8 cellular contexts compared by ENCODE assay signal in the genomic region with DNA sequence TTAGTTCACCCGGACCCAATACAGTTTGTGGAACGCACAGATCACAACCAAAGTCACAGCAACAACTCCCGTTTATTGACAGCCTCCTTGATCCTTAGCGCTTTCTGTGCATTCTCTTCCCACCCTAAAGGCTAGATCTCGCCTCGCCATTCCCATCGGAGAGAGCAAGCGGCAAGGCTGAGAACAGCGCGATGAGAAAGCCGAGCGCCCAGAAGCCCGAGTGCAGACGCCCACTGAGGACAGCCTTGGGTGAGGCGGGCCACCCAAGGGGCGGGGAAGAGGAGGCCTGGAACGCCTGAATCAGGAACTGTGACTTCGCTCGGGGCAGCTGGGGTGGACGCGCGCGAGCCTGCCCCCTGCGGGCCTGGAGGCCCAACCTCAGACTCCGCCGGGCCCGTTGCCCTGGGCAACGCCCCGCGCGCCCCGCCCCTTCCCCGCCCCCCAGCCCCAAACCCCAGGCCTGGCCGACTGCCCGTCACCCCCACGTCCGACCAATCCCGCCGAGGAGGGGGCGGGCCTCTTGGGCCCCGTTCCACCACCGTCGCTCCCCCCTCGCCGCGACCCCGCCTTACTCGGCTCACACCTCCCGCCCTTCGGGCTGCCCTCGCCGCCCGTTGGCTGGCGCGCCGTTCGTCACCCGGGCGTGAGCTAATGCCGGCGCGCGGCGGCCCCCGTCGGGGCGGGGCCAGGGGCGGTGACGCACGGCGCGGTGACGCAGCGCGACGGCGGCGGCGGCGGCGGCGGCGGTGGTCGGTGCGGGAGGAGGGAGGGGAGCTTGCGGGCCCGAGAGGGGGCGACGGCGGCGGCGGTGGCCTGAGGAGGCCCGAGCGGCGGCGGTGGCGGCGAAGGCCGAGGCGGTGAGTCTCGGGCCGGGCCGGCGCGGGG. TPM values are rescaled to one million over a fixed set of nuclear protein-coding genes. Genes with fewer than 3 reads are reported as not detected.
A peak's percentile ranks its signal among the peaks of the same experiment; 100 is the strongest.
DNase-seq lines count a peak whose midpoint lies in the region; ATAC-seq and TF ChIP-seq lines count a peak whose summit lies in the region.

A gene with protein sequence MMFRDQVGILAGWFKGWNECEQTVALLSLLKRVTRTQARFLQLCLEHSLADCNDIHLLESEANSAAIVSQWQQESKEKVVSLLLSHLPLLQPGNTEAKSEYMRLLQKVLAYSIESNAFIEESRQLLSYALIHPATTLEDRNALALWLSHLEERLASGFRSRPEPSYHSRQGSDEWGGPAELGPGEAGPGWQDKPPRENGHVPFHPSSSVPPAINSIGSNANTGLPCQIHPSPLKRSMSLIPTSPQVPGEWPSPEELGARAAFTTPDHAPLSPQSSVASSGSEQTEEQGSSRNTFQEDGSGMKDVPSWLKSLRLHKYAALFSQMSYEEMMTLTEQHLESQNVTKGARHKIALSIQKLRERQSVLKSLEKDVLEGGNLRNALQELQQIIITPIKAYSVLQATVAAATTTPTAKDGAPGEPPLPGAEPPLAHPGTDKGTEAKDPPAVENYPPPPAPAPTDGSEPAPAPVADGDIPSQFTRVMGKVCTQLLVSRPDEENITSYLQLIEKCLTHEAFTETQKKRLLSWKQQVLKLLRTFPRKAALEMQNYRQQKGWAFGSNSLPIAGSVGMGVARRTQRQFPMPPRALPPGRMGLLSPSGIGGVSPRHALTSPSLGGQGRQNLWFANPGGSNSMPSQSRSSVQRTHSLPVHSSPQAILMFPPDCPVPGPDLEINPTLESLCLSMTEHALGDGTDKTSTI (plus strand): TSS at position 702 of the 885 bp plus-strand sequence. CDS start 14,473 bp downstream, outside the sequence.

- no peaks in the 10 kb centered on the region for H3K9me3 ChIP-seq in PC-9 (ENCODE audit: insufficient read depth, low read depth)
- no peaks in the 10 kb centered on the region for H3K9me3 ChIP-seq in esophagus (ENCODE audit: control insufficient read depth in 2 of 2, insufficient read depth in 1 of 2, low read depth in 1 of 2, low read length in 1 of 2)
- H3K9me3 ChIP-seq in muscle layer of colon (ENCODE audit: low read length): no peaks in the 10 kb centered on the region

- TF ChIP-seq CTCF in PC-9 (conservative IDR thresholded peaks at IDR 0.05): peak; percentile 65

- no peaks in the 10 kb centered on the region for H3K27me3 ChIP-seq in PC-9 (ENCODE audit: insufficient read depth, low read depth)
- no peaks in the 10 kb centered on the region for H3K27me3 ChIP-seq in esophagus (ENCODE audit: control insufficient read depth in 1 of 2, insufficient read depth in 2 of 2, low read length in 2 of 2)
- H3K27me3 ChIP-seq in muscle layer of colon (ENCODE audit: control insufficient read depth in 1 of 2, insufficient read depth in 2 of 2, low read length in 2 of 2): no peaks in the 10 kb centered on the region

- H3K27me3 Mint-ChIP-seq in activated T-cell treated with anti-CD3 and anti-CD28 coated beads, Interleukin-2, amount 50 U/mL, for 24 hours: no peaks in the 10 kb centered on the region

- peaks cover 33% of the 10 kb centered on the region for H3K36me3 Mint-ChIP-seq in activated T-cell treated with anti-CD3 and anti-CD28 coated beads, Interleukin-2, amount 50 U/mL, for 24 hours (ENCODE audit: low read depth)

- H3K36me3 ChIP-seq in PC-9 (ENCODE audit: low read depth): 0 out of 2 replicates have a peak, but pooled peaks cover 10% of the 10 kb centered on the region
- H3K36me3 ChIP-seq in esophagus (ENCODE audit: control insufficient read depth in 2 of 2, insufficient read depth in 2 of 2, low read length in 1 of 2): no peaks in the 10 kb centered on the region
- H3K36me3 ChIP-seq in muscle layer of colon (ENCODE audit: insufficient read depth, low read length): peaks cover 14% of the 10 kb centered on the region

- H3K79me2 ChIP-seq in PC-9 (ENCODE audit: low read depth): peaks cover 54% of the 10 kb centered on the region

- H3K27ac ChIP-seq in PC-9 (peak within 1 kb of the TSS; percentile 34), esophagus (ENCODE audit: low read depth in 2 of 2, low read length in 1 of 2) (peak within 1 kb of the TSS; percentile 87 to 94), muscle layer of colon (ENCODE audit: low read depth, low read length) (peak within 1 kb of the TSS; percentile 92)

- H3K4me3 ChIP-seq in PC-9 (peak within 1 kb of the TSS; percentile 89), esophagus (ENCODE audit: low read depth in 1 of 2, low read length in 2 of 2) (peak within 1 kb of the TSS; percentile 77 to 87), muscle layer of colon (ENCODE audit: low read depth in 1 of 2, low read length in 2 of 2) (peak within 1 kb of the TSS; percentile 85 to 99)

- DNase-seq in DMS79 (lab: John Stamatoyannopoulos, UW) (peak; percentile 98), KBM-7 (peak; percentile 97), PC-9 (peak; percentile 87 to 99)
- peak; percentile 99 for DNase-seq in activated T-cell treated with anti-CD3 and anti-CD28 coated beads, Interleukin-2, amount 50 U/mL, for 24 hours
- DNase-seq in stimulated activated CD8-positive, alpha-beta memory T cell treated with anti-CD3 and anti-CD28 coated beads, Interleukin-7, amount 100 ng/mL, for 24 hours (ENCODE audit: low read depth): peak; percentile 97

- H2AFZ ChIP-seq in PC-9: peak within 1 kb of the TSS; percentile 98

- H3K4me2 ChIP-seq in PC-9: peak within 1 kb of the TSS; percentile 90

- intact Hi-C loops in PC-9 (cut with micrococcal nuclease; ENCODE audit: unreplicated experiment): loop anchor here (1.0 to 5.0 kb wide), 4 partner anchors 70 to 380 kb away; a partner anchor contains a TSS

- peaks cover 10% of the 10 kb centered on the region; the same call in 1 of the 2 replicates for H3F3A ChIP-seq in PC-9 (ENCODE audit: insufficient read depth, low read depth)

- H3K9me2 ChIP-seq in PC-9 (ENCODE audit: insufficient read depth): no peaks in the 10 kb centered on the region

- peaks cover 68% of the 10 kb centered on the region for H3K4me1 Mint-ChIP-seq in activated T-cell treated with anti-CD3 and anti-CD28 coated beads, Interleukin-2, amount 50 U/mL, for 24 hours (ENCODE audit: low read depth)

- H3K27ac Mint-ChIP-seq in activated T-cell treated with anti-CD3 and anti-CD28 coated beads, Interleukin-2, amount 50 U/mL, for 24 hours: peak within 1 kb of the TSS; percentile 95

- H3K9ac ChIP-seq in muscle layer of colon (ENCODE audit: low read length): peak within 1 kb of the TSS; percentile 82

- peaks cover 16% of the 10 kb centered on the region for H3K4me1 ChIP-seq in PC-9 (replicated peaks; ENCODE audit: insufficient read depth)
- peaks cover 0 to 7% of the 10 kb centered on the region in 2 donors for H3K4me1 ChIP-seq in esophagus (ENCODE audit: control insufficient read depth in 2 of 2, insufficient read depth in 2 of 2, low read length in 1 of 2)
- peaks cover 40% of the 10 kb centered on the region for H3K4me1 ChIP-seq in muscle layer of colon (ENCODE audit: insufficient read depth, low read length)

- POLR2A ChIA-PET in PC-9 (lab: Charles Lee; ENCODE audit: unreplicated experiment): interaction anchor here (0.6 to 1.1 kb wide), 5 partner anchors 44 to 481 kb away, joined by 4 to 19 read pairs (median 6); a partner anchor contains a TSS

- TSS peak; percentile 91 for BruUV-seq in PC-9 (replicated peaks; lab: Mats Ljungman, UMichigan)

- in situ Hi-C loops in KBM-7 (cut with MboI; ENCODE audit: low pct_unique_long_range_greater_than_20kb, low sequenced_read_pairs): no loop called here

- H3K4me3 Mint-ChIP-seq in activated T-cell treated with anti-CD3 and anti-CD28 coated beads, Interleukin-2, amount 50 U/mL, for 24 hours: peak within 1 kb of the TSS; percentile 94

- peaks cover 18% of the 10 kb centered on the region for H4K20me1 ChIP-seq in PC-9 (ENCODE audit: insufficient read depth)

- 0% methylated on average over 32 to 105 of the region's 105 CpGs for WGBS in esophagus, 2 donors

- peak; percentile 82 for ATAC-seq in GM21717 (IDR thresholded peaks at IDR 0.05; ENCODE audit: unreplicated experiment)

- H3K9me3 Mint-ChIP-seq in activated T-cell treated with anti-CD3 and anti-CD28 coated beads, Interleukin-2, amount 50 U/mL, for 24 hours: no peaks in the 10 kb centered on the region

- CTCF ChIA-PET in PC-9 (lab: Charles Lee): interaction anchor here (0.6 to 1.0 kb wide), 8 partner anchors 11 to 1050 kb away, joined by 3 to 15 read pairs (median 6); a partner anchor contains a TSS

RNA-seq across cellular contexts. Expression of the gene that starts here (rescaled TPM):
- 152 and 163 TPM in 2 replicates for total RNA-seq in PC-9 (2021)
- 100 to 1,000 TPM in 1 of 2 donors, 10 to 100 TPM in 1; 78.7 to 140 TPM for polyA plus RNA-seq in esophagus

Comparison
In these comparisons a context has a peak if more than half of its experiments do, and no peak if none do; other contexts are left out.
1. Peak in every context shown above with its lines: DNase-seq, ATAC-seq, H3K4me3 ChIP-seq and H3K27ac ChIP-seq.
2. H3K27ac ChIP-seq: peak in every context shown above with its lines; median percentile 92 in muscle layer of colon; 90 in esophagus; 34 in PC-9.